8 cellular contexts compared by ENCODE assay signal in genomic region chr2:178280261-178280852, GRCh38.
DNase-seq lines count a peak whose midpoint lies in the region; ATAC-seq, FAIRE-seq and TF ChIP-seq lines count a peak whose summit lies in the region.

No MANE protein-coding gene starts in this region.

- H3K36me3 ChIP-seq in GM12878 (ENCODE audit: control insufficient read depth in 2 of 2, insufficient read depth in 2 of 2, low read length in 1 of 2): no peaks in the 10 kb centered on the region
- no peaks in the 10 kb centered on the region for H3K36me3 ChIP-seq in testis (ENCODE audit: low read depth, missing control alignments)

- CTCF ChIA-PET in GM12878 (lab: Yijun Ruan, JAX): interaction anchor here (0.7 to 3.1 kb wide), 6 partner anchors 34 to 169 kb away, joined by 3 to 27 read pairs (median 4); partner anchors contain the start of gene RBM45

- H3K4me3 ChIP-seq in GM12878 (no peak overlapping the region), testis (no peak overlapping the region)

- H3K9me3 Mint-ChIP-seq in CD14-positive monocyte: no peaks in the 10 kb centered on the region

- no peak overlapping the region for H3K27ac Mint-ChIP-seq in CD14-positive monocyte

- H3K4me3 Mint-ChIP-seq in CD14-positive monocyte: no peak overlapping the region

- POLR2A ChIA-PET in GM12878 (lab: Charles Lee): no interaction called here

- H3K27me3 Mint-ChIP-seq in CD14-positive monocyte (ENCODE audit: low read depth in 3 of 3): peaks cover 0 to 7% (median 0%) of the 10 kb centered on the region in 3 donors

- H3K27me3 ChIP-seq in GM12878 (replicated peaks in 1 of 2; ENCODE audit: control insufficient read depth in 2 of 2, insufficient read depth in 2 of 2, low read length in 1 of 2): no peaks in the 10 kb centered on the region
- no peaks in the 10 kb centered on the region for H3K27me3 ChIP-seq in testis

- H2AFZ ChIP-seq in GM12878 (ENCODE audit: control insufficient read depth, low read depth, low read length): no peak overlapping the region

- 17% methylated on average over 4 of the region's 4 CpGs for WGBS in GM12878 (ENCODE audit: insufficient coverage, insufficient replicate concordance, low lambda C conversion rate, missing lambda C conversion rate)
- WGBS in testis, 2 donors: 59 to 61% methylated on average over 4 of the region's 4 CpGs

- TF ChIP-seq POLR2A in GM12892 (IDR thresholded peaks at IDR 0.05; ENCODE audit: low read depth, low read length) (no peak), GM12878 (IDR thresholded peaks at IDR 0.05; ENCODE audit: low read depth, low read length) (no peak), testis (IDR thresholded peaks at IDR 0.05) (no peak)

- no peaks in the 10 kb centered on the region for H4K20me1 ChIP-seq in GM12878 (ENCODE audit: control insufficient read depth, insufficient read depth)

- H3K4me1 ChIP-seq in GM12878 (ENCODE audit: control insufficient read depth, insufficient read depth, low read length): no peaks in the 10 kb centered on the region
- no peaks in the 10 kb centered on the region for H3K4me1 ChIP-seq in testis

- no peak overlapping the region for H3K27ac ChIP-seq in GM12878 (ENCODE audit: control insufficient read depth, insufficient read depth)
- no peak overlapping the region for H3K27ac ChIP-seq in testis

- TF ChIP-seq CTCF in CD14-positive monocyte (IDR thresholded peaks at IDR 0.05) (peak; percentile 89), GM12878 (IDR thresholded peaks at IDR 0.05 in 2 of 3, conservative IDR thresholded peaks at IDR 0.05 in 1 of 3; ENCODE audit: control insufficient read depth in 2 of 3, extremely low read depth in 1 of 3, insufficient read depth in 1 of 3, low read depth in 3 of 3, low read length in 3 of 3) (peak; percentile 57 to 66 (median 60)), testis (IDR thresholded peaks at IDR 0.05) (peak; percentile 69 to 95 (median 82))

- in situ Hi-C loops in GM12878 (cut with MboI): loop anchor here (5.0 kb wide), 1 partner anchor 168 kb away; the partner anchor contains the start of gene RBM45

- TF ChIP-seq RAD21 in GM12878 (IDR thresholded peaks at IDR 0.05; ENCODE audit: insufficient read depth, low read depth, low read length): peak; percentile 68

- H3K4me2 ChIP-seq in GM12878 (ENCODE audit: control insufficient read depth, insufficient read depth): no peak overlapping the region

- no peaks in the 10 kb centered on the region for H3K79me2 ChIP-seq in GM12878 (ENCODE audit: control insufficient read depth, insufficient read depth, low read length)

- peak; percentile 95 for ATAC-seq in HG02938 (IDR thresholded peaks at IDR 0.05; ENCODE audit: unreplicated experiment)
- ATAC-seq in GM12878: peak; percentile 83

- intact Hi-C loops in CD14-positive monocyte (cut with micrococcal nuclease): no loop called here
- intact Hi-C loops in GM12878 (cut with micrococcal nuclease; ENCODE audit: unreplicated experiment): loop anchor here (1.0 kb wide), 1 partner anchor 168 kb away; the partner anchor contains the start of gene RBM45
- intact Hi-C loops in testis (cut with DNase I; ENCODE audit: low total_unique reads): no loop called here

- DNase-seq in CD14-positive monocyte (ENCODE audit: low spot score): no peak
- no peak for DNase-seq in GM12892 (ENCODE audit: insufficient read length)
- DNase-seq in NCI-H460 (ENCODE audit: extremely low read depth, low read depth): peak; percentile 52
- no peak for DNase-seq in GM12878 (ENCODE audit: low read depth, low spot score)
- DNase-seq in testis: peak; percentile 63
- DNase-seq in activated CD4-positive, CD25-positive, alpha-beta regulatory T cell treated with anti-CD3 and anti-CD28 coated beads, Interleukin-2, amount 50 U/mL, for 72 hours: no peak

- RAD21 ChIA-PET in GM12878 (lab: Charles Lee; ENCODE audit: unreplicated experiment): interaction anchor here (0.9 to 1.0 kb wide), 2 partner anchors 170 to 172 kb away, joined by 3 to 4 read pairs; no protein-coding TSS in a partner anchor

- FAIRE-seq in GM12892 (lab: Jason Lieb, UNC) (peak; percentile 57), GM12878 (lab: Jason Lieb, UNC) (peak; percentile 86), islet of Langerhans (lab: Jason Lieb, UNC) (peak; percentile 95)

- no peak for TF ChIP-seq EP300 in GM12878 (IDR thresholded peaks at IDR 0.05; ENCODE audit: borderline replicate concordance in 1 of 2, control insufficient read depth in 1 of 2, low read depth in 2 of 2, low read length in 2 of 2)

- peaks cover 14% of the 10 kb centered on the region for H3K4me1 Mint-ChIP-seq in CD14-positive monocyte

- SMC1A ChIA-PET in GM12878 (lab: Charles Lee; ENCODE audit: uncharacterized antibody, unreplicated experiment): interaction anchor here (0.7 to 0.9 kb wide), 4 partner anchors 18 to 169 kb away, joined by 3 to 5 read pairs (median 4); partner anchors contain the start of gene RBM45

- no peaks in the 10 kb centered on the region for H3K36me3 Mint-ChIP-seq in CD14-positive monocyte

- no peak overlapping the region for H3K9ac ChIP-seq in GM12878 (ENCODE audit: control insufficient read depth, insufficient read depth, low read length)

- no peaks in the 10 kb centered on the region for H3K9me3 ChIP-seq in GM12878 (replicated peaks; ENCODE audit: control insufficient read depth, insufficient read depth, low read length)
- no peaks in the 10 kb centered on the region for H3K9me3 ChIP-seq in testis

- no TSS peak for BruUV-seq in GM12878 (replicated peaks; lab: Mats Ljungman, UMichigan)

TF ChIP-seq in GM12878, 131 proteins besides CTCF, POLR2A, EP300 and RAD21:
- TF ChIP-seq SIX5 (IDR thresholded peaks at IDR 0.05; ENCODE audit: low read depth, low read length, severe bottlenecking) (peak; percentile 6), ZNF207 (IDR thresholded peaks at IDR 0.05; ENCODE audit: borderline replicate concordance) (no peak), HCFC1 (IDR thresholded peaks at IDR 0.05; ENCODE audit: low read length) (no peak), SMC3 (IDR thresholded peaks at IDR 0.05; ENCODE audit: borderline replicate concordance, low read length) (peak; percentile 73; the same call in 1 of the 2 replicates), IRF3 (IDR thresholded peaks at IDR 0.05) (no peak)

Comparison
In these comparisons a context has a peak if more than half of its experiments do, and no peak if none do; other contexts are left out.
1. DNase-seq: peak in NCI-H460 (single experiment) and testis (single experiment); none in CD14-positive monocyte (single experiment), GM12892 (single experiment), GM12878 (single experiment) and activated CD4-positive, CD25-positive, alpha-beta regulatory T cell treated with anti-CD3 and anti-CD28 coated beads, Interleukin-2, amount 50 U/mL, for 72 hours (single experiment).
2. Peak in every context shown above with its lines, with median percentiles within 50 percentile points of each other: CTCF ChIP-seq.